In genomic region chr1:1200876-1201810, GRCh38 we compare ENCODE assay signal across 1 cellular context.
A peak's percentile ranks its signal among the peaks of the same experiment; 100 is the strongest.
TF ChIP-seq lines count a peak whose summit lies in the region.

No MANE protein-coding gene starts in this region.

TF ChIP-seq in GM12878, 131 proteins besides CTCF, POLR2A, EP300 and RAD21 (continues in another document):
- TF ChIP-seq POU2F2 (IDR thresholded peaks at IDR 0.05; ENCODE audit: borderline replicate concordance, low read depth, low read length) = 0 out of 3 replicates have a peak, but pooled peaks have one; percentile 20
- TF ChIP-seq CHD2 (IDR thresholded peaks at IDR 0.05; ENCODE audit: borderline replicate concordance, low read depth, low read length) = 0 out of 2 replicates have a peak, but pooled peaks have one; percentile 54
- TF ChIP-seq GATAD2B (conservative IDR thresholded peaks at IDR 0.05; ENCODE audit: low read depth) = peak; percentile 100
- no peak for TF ChIP-seq POLR2AphosphoS2 (IDR thresholded peaks at IDR 0.05; ENCODE audit: low read depth, low read length)
- TF ChIP-seq RELB (IDR thresholded peaks at IDR 0.05; ENCODE audit: low read depth) = no peak
- TF ChIP-seq MAX (IDR thresholded peaks at IDR 0.05; ENCODE audit: low read depth, low read length) = peak; percentile 29; the same call in 1 of the 2 replicates
- peak; percentile 92 for TF ChIP-seq IKZF1 (conservative IDR thresholded peaks at IDR 0.05)
- no peak for TF ChIP-seq NFXL1 (IDR thresholded peaks at IDR 0.05; ENCODE audit: borderline replicate concordance)
- TF ChIP-seq BHLHE40 (IDR thresholded peaks at IDR 0.05; ENCODE audit: borderline replicate concordance in 1 of 2, low read depth in 2 of 2, low read length in 1 of 2) = peak; percentile 47 to 86; a peak in 3 of 4 replicates
- 0 out of 4 replicates have a peak, but pooled peaks of 1 of the 2 experiments have one; percentile 33 for TF ChIP-seq CEBPB (IDR thresholded peaks at IDR 0.05; ENCODE audit: borderline replicate concordance in 1 of 2, low read depth in 2 of 2, low read length in 2 of 2)
- TF ChIP-seq PKNOX1 (IDR thresholded peaks at IDR 0.05) = no peak
- TF ChIP-seq ZSCAN29 (IDR thresholded peaks at IDR 0.05) = peak; percentile 79
- TF ChIP-seq BCL11A (IDR thresholded peaks at IDR 0.05; ENCODE audit: low read depth, low read length) = peak; percentile 64; the same call in 1 of the 2 replicates
- peak; percentile 35 for TF ChIP-seq MEF2B (IDR thresholded peaks at IDR 0.05; ENCODE audit: partially characterized antibody, poor library complexity, severe bottlenecking)
- peak; percentile 78 for TF ChIP-seq CREM (IDR thresholded peaks at IDR 0.05; ENCODE audit: low read depth)
- no peak for TF ChIP-seq NR2C2 (IDR thresholded peaks at IDR 0.05; ENCODE audit: borderline replicate concordance, control insufficient read depth, insufficient read length, low read depth)
- TF ChIP-seq EGR1 (IDR thresholded peaks at IDR 0.05; ENCODE audit: borderline replicate concordance in 1 of 2, low read depth in 2 of 2, low read length in 2 of 2) = peak; percentile 23 to 99
- no peak for TF ChIP-seq ZNF274 (IDR thresholded peaks at IDR 0.05; ENCODE audit: insufficient read depth, insufficient read length)
- TF ChIP-seq CEBPZ (IDR thresholded peaks at IDR 0.05; ENCODE audit: low read depth, low read length) = no peak
- TF ChIP-seq LARP7 (IDR thresholded peaks at IDR 0.05) = peak; percentile 83; the same call in 1 of the 2 replicates
- no peak for TF ChIP-seq IKZF2 (IDR thresholded peaks at IDR 0.05)
- TF ChIP-seq RELA (IDR thresholded peaks at IDR 0.05; ENCODE audit: borderline replicate concordance, partially characterized antibody) = peak; percentile 98
- TF ChIP-seq BCL3 (IDR thresholded peaks at IDR 0.05; ENCODE audit: borderline replicate concordance, insufficient read depth, low read depth, low read length, poor library complexity, severe bottlenecking) = peak; percentile 77
- TF ChIP-seq ZNF24 (IDR thresholded peaks at IDR 0.05) = peak; percentile 80
- 0 out of 2 replicates have a peak, but pooled peaks have one; percentile 23 for TF ChIP-seq TBL1XR1 (IDR thresholded peaks at IDR 0.05; ENCODE audit: low read depth, low read length)
- peak; percentile 86; the same call in 1 of the 2 replicates for TF ChIP-seq RB1 (IDR thresholded peaks at IDR 0.05; ENCODE audit: borderline replicate concordance)
- peak; percentile 69 for TF ChIP-seq RUNX3 (IDR thresholded peaks at IDR 0.05; ENCODE audit: low read length)
- no peak for TF ChIP-seq HDAC6 (IDR thresholded peaks at IDR 0.05; ENCODE audit: unreplicated experiment)
- TF ChIP-seq GABPA (IDR thresholded peaks at IDR 0.05; ENCODE audit: low read depth) = no peak
- TF ChIP-seq DPF2 (IDR thresholded peaks at IDR 0.05) = peak; percentile 99
- TF ChIP-seq RCOR1 (conservative IDR thresholded peaks at IDR 0.05; ENCODE audit: low read depth, low read length) = 0 out of 2 replicates have a peak, but pooled peaks have one; percentile 41
- TF ChIP-seq TCF12 (IDR thresholded peaks at IDR 0.05; ENCODE audit: low read depth, low read length) = peak; percentile 68
- no peak for TF ChIP-seq KAT2A (conservative IDR thresholded peaks at IDR 0.05; ENCODE audit: control insufficient read depth, low read depth, low read length)
- no peak for TF ChIP-seq REST (IDR thresholded peaks at IDR 0.05; ENCODE audit: low read depth, low read length)
- no peak for TF ChIP-seq EZH2 (IDR thresholded peaks at IDR 0.05; ENCODE audit: borderline replicate concordance, control insufficient read depth, low read depth, low read length)
- TF ChIP-seq NR2F1 (conservative IDR thresholded peaks at IDR 0.05) = peak; percentile 78
- peak; percentile 79; the same call in 1 of the 2 replicates for TF ChIP-seq ZNF592 (IDR thresholded peaks at IDR 0.05)
- peak; percentile 82 for TF ChIP-seq NKRF (conservative IDR thresholded peaks at IDR 0.05)
- peak; percentile 57 for TF ChIP-seq SP1 (IDR thresholded peaks at IDR 0.05; ENCODE audit: low read depth, low read length)
- peak; percentile 82 for TF ChIP-seq CREB1 (IDR thresholded peaks at IDR 0.05; ENCODE audit: low read depth)
- TF ChIP-seq TCF3 (IDR thresholded peaks at IDR 0.05; ENCODE audit: borderline replicate concordance, insufficient read depth, low read depth, low read length) = 0 out of 2 replicates have a peak, but pooled peaks have one; percentile 40
- peak; percentile 79; the same call in 1 of the 2 replicates for TF ChIP-seq PAX5 (IDR thresholded peaks at IDR 0.05; ENCODE audit: borderline replicate concordance, low read depth, low read length)
- 0 out of 2 replicates have a peak, but pooled peaks have one; percentile 47 for TF ChIP-seq MEF2A (IDR thresholded peaks at IDR 0.05; ENCODE audit: insufficient read depth, low read depth, low read length)
- peak; percentile 70 for TF ChIP-seq KLF5 (IDR thresholded peaks at IDR 0.05; ENCODE audit: partially characterized antibody)
